Comparison of ENCODE assay signal across 16 cellular contexts in the genomic region with DNA sequence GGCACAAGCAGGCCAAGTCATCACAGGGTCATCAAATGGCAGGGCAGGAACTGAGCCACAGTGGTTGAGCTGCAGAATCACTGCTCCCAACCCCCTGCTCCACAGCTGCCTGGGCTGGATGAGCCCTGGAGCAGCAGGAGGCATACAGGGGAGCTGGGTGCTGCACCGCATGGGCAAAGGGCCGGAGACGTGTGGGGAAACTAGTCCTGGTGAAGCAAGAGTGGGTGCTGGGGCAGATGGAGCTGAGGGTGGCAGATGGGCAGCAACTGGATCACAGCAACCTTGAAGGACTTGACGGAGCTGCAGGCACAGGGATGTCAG.
"Had no signal": no experiment of that assay in that cellular context is flagged by ENCODE, and none has a peak within 500 bp of the region (broad histone marks: within the 10 kb centered on the region; RNA-seq: fewer than 3 reads in every experiment).

No MANE protein-coding gene starts in this region.

- H3K27me3 ChIP-seq: neutrophil, spleen had no signal

- DNase-seq: activated CD4-positive, alpha-beta T cell treated with anti-CD3 and anti-CD28 coated beads, Interleukin-2, amount 10 ng/mL, durations not matched to agents 7 days and 5 days; activated gamma-delta T cell; activated naive CD8-positive, alpha-beta T cell treated with anti-CD3 and anti-CD28 coated beads, Interleukin-2, amount 10 ng/mL, durations not matched to agents 7 days and 5 days; activated T-cell treated with anti-CD3 and anti-CD28 coated beads, Interleukin-2, amount 50 U/mL, for 24 hours; anterior cingulate cortex; esophagus squamous epithelium; mammary epithelial cell; naive thymus-derived CD4-positive, alpha-beta T cell; spleen; stimulated activated CD4-positive, alpha-beta T cell treated with anti-CD3 and anti-CD28 coated beads, Interleukin-1b, Interleukin-23, amount 100 ng/mL, for 48 hours; stimulated activated naive CD4-positive, alpha-beta T cell; T-cell had no signal

- ATAC-seq: naive thymus-derived CD4-positive, alpha-beta T cell; sciatic nerve; T-cell had no signal

- H3K27ac ChIP-seq: esophagus squamous epithelium, neutrophil, prostate gland, spleen, suprapubic skin had no signal

- H3K4me1 ChIP-seq: esophagus squamous epithelium, prostate gland, suprapubic skin had no signal

- H3K4me3 ChIP-seq: esophagus squamous epithelium, prostate gland, spleen, suprapubic skin had no signal

- H3K36me3 ChIP-seq: esophagus squamous epithelium, neutrophil, prostate gland, spleen, suprapubic skin had no signal

- H3K9me3 ChIP-seq: esophagus squamous epithelium, neutrophil, prostate gland, spleen, suprapubic skin had no signal
